Comparison of ENCODE assay signal across 10 cellular contexts in genomic region chr3:134327594-134327975, GRCh38. TPM values are rescaled to one million over a fixed set of nuclear protein-coding genes. Genes with fewer than 3 reads are reported as not detected.
DNase-seq lines count a peak whose midpoint lies in the region; ATAC-seq, FAIRE-seq and TF ChIP-seq lines count a peak whose summit lies in the region.
"Had no signal": no experiment of that assay in that cellular context is flagged by ENCODE, and none has a peak within 500 bp of the region (broad histone marks: within the 10 kb centered on the region; RNA-seq: fewer than 3 reads in every experiment).

No MANE protein-coding gene starts in this region.

- peaks cover 10% of the 10 kb centered on the region for H3K27me3 Mint-ChIP-seq in GM23338 (ENCODE audit: insufficient read depth, low read depth, poor library complexity)

- H3K36me3 ChIP-seq in GM23338 (ENCODE audit: insufficient read depth): no peaks in the 10 kb centered on the region
- no peaks in the 10 kb centered on the region for H3K36me3 ChIP-seq in gastroesophageal sphincter

- FAIRE-seq in frontal cortex (lab: Jason Lieb, UNC): no peak

- H3K27ac ChIP-seq in GM23338 (ENCODE audit: low read depth) (peak overlapping the region; percentile 95), gastroesophageal sphincter (peak overlapping the region; percentile 24 to 89 (median 78)), skin epidermis (peak overlapping the region in 19 of 21 experiments; percentile 26 to 86 (median 72))

- 0 out of 2 replicates have a peak, but pooled peaks cover 3% of the 10 kb centered on the region for H3F3A ChIP-seq in GM23338 (replicated peaks; ENCODE audit: low read depth)

- H3K9me3 Mint-ChIP-seq in GM23338: no peaks in the 10 kb centered on the region; the same call in 2 of the 3 replicates

- peaks cover 53% of the 10 kb centered on the region for H3K4me1 Mint-ChIP-seq in GM23338

- TF ChIP-seq POLR2A in gastroesophageal sphincter (IDR thresholded peaks at IDR 0.05): no peak

- 47 to 65% methylated on average over 3 to 4 of the region's 4 CpGs for WGBS in gastroesophageal sphincter (ENCODE audit: low coverage in 1 of 2), 2 donors

- H3K4me1 ChIP-seq in GM23338 (ENCODE audit: insufficient read depth) (peaks cover 46% of the 10 kb centered on the region), gastroesophageal sphincter (peaks cover 19 to 71% (median 52%) of the 10 kb centered on the region in 3 donors)

- peak overlapping the region; percentile 89; the same call in 1 of the 2 replicates for H3K27ac Mint-ChIP-seq in GM23338

- no peaks in the 10 kb centered on the region for H3K9me2 ChIP-seq in GM23338 (ENCODE audit: insufficient read depth)

- no peak overlapping the region for H2AFZ ChIP-seq in GM23338

- TF ChIP-seq CTCF in GM23338 (conservative IDR thresholded peaks at IDR 0.05; ENCODE audit: low read depth in 2 of 2) (no peak), gastroesophageal sphincter (IDR thresholded peaks at IDR 0.05) (no peak)

- no peak for TF ChIP-seq EP300 in gastroesophageal sphincter (IDR thresholded peaks at IDR 0.05)

- H3K4me3 ChIP-seq in GM23338 (peak overlapping the region; percentile 14; the same call in 1 of the 2 replicates), gastroesophageal sphincter (no peak overlapping the region), skin epidermis (no peak overlapping the region)

- H3K4me2 ChIP-seq in GM23338: peak overlapping the region; percentile 64

- no peaks in the 10 kb centered on the region for H3K9me3 ChIP-seq in gastroesophageal sphincter

- H4K20me1 ChIP-seq in GM23338 (replicated peaks; ENCODE audit: insufficient read depth): no peaks in the 10 kb centered on the region

- H3K27me3 ChIP-seq in GM23338 (ENCODE audit: insufficient read depth) (no peaks in the 10 kb centered on the region), gastroesophageal sphincter (no peaks in the 10 kb centered on the region)

- DNase-seq in GM23338 (ENCODE audit: low spot score) (no peak), T1000 (lab: John Stamatoyannopoulos, UW) (peak; percentile 50), NCI-H446 (lab: John Stamatoyannopoulos, UW) (no peak), frontal cortex (ENCODE audit: low spot score in 2 of 2) (no peak), iPS-NIHi7 (ENCODE audit: extremely low spot score) (no peak)
- DNase-seq: activated CD4-positive, alpha-beta T cell treated with anti-CD3 and anti-CD28 coated beads, Interleukin-2, amount 50 U/mL, for 1 hour; NCI-H82 had no signal

- H3K4me3 Mint-ChIP-seq in GM23338: no peak overlapping the region

- no peaks in the 10 kb centered on the region for H3K79me2 ChIP-seq in GM23338 (replicated peaks; ENCODE audit: insufficient read depth)

- no peaks in the 10 kb centered on the region; the same call in 2 of the 3 replicates for H3K36me3 Mint-ChIP-seq in GM23338 (ENCODE audit: low read depth)

- ATAC-seq in GM23338: no peak
- peak; percentile 8 for ATAC-seq in gastroesophageal sphincter
- no peak for ATAC-seq in HG03521 (IDR thresholded peaks at IDR 0.05; ENCODE audit: unreplicated experiment)

TF ChIP-seq in GM23338, 12 proteins besides CTCF, POLR2A, EP300 and RAD21 (continues in another document):
- TF ChIP-seq REST (IDR thresholded peaks at IDR 0.05; ENCODE audit: unreplicated experiment) (no peak), ZNF462 (CRISPR knock-in tag; IDR thresholded peaks at IDR 0.05) (no peak), EZH2phosphoT487 (IDR thresholded peaks at IDR 0.05; ENCODE audit: unreplicated experiment) (no peak), NANOG (IDR thresholded peaks at IDR 0.05; ENCODE audit: borderline replicate concordance) (no peak), ZNF331 (CRISPR knock-in tag; IDR thresholded peaks at IDR 0.05; ENCODE audit: low read depth) (no peak), POLR2AphosphoS5 (IDR thresholded peaks at IDR 0.05; ENCODE audit: low read depth) (no peak), CREB1 (CRISPR knock-in tag; IDR thresholded peaks at IDR 0.05; ENCODE audit: low read depth) (no peak), JUNB (IDR thresholded peaks at IDR 0.05; ENCODE audit: unreplicated experiment) (no peak), ZNF114 (CRISPR knock-in tag; IDR thresholded peaks at IDR 0.05) (no peak)

RNA-seq across cellular contexts. Expression of gene AMOTL2, which starts 46.7 kb away (rescaled TPM):
- 96.2 and 102 TPM in 2 replicates for total RNA-seq in GM23338 (2014; rRNA removed; shearing (Covaris generic))
- polyA plus RNA-seq in GM23338 (2016; fragmentation: Nextera tagmentation; extraction: Ambion mirVana): 17.4 and 17.9 TPM in 2 replicates
- total RNA-seq in gastroesophageal sphincter (100 to 1,000 TPM in 3 of 4 donors, 10 to 100 TPM in 1; 93.2 to 226 (median 153) TPM), frontal cortex (62.0 TPM)
